In genomic region chr1:236523704-236524141, GRCh38 we compare ENCODE assay signal across 1 cellular context.
TF ChIP-seq lines count a peak whose summit lies in the region.

Gene LGALS8, plus strand, starts transcription at chr1:236523982. Its CDS starts 2,089 bp downstream, at chr1:236526071.

TF ChIP-seq in HEK293, 187 proteins besides CTCF, POLR2A, EP300 and RAD21 (continued from another document):
- peak; percentile 81 for TF ChIP-seq REST (tag by site-specific recombination; IDR thresholded peaks at IDR 0.05)
- TF ChIP-seq ZNF335 (tag by site-specific recombination; conservative IDR thresholded peaks at IDR 0.05): peak; percentile 91
- no peak for TF ChIP-seq MYNN (tag by site-specific recombination; IDR thresholded peaks at IDR 0.05; ENCODE audit: borderline replicate concordance)
- TF ChIP-seq ZNF473 (tag by site-specific recombination; IDR thresholded peaks at IDR 0.05): 0 out of 2 replicates have a peak, but pooled peaks have one; percentile 41
- TF ChIP-seq GLIS2 (tag by site-specific recombination; IDR thresholded peaks at IDR 0.05): peak; percentile 48
- peak; percentile 86; the same call in 1 of the 2 replicates for TF ChIP-seq PRDM2 (tag by site-specific recombination; IDR thresholded peaks at IDR 0.05; ENCODE audit: borderline replicate concordance)
- peak; percentile 80 for TF ChIP-seq ZNF341 (tag by site-specific recombination; IDR thresholded peaks at IDR 0.05; ENCODE audit: low read depth)
- 0 out of 2 replicates have a peak, but pooled peaks have one; percentile 39 for TF ChIP-seq GLI4 (tag by site-specific recombination; IDR thresholded peaks at IDR 0.05)
- no peak for TF ChIP-seq ZNF155 (tag by site-specific recombination; IDR thresholded peaks at IDR 0.05)
- peak; percentile 42 for TF ChIP-seq SP2 (tag by site-specific recombination; IDR thresholded peaks at IDR 0.05)
- peak; percentile 73 for TF ChIP-seq ZBTB26 (tag by site-specific recombination; optimal IDR thresholded peaks at IDR 0.05)
- peak; percentile 70; the same call in 1 of the 2 replicates for TF ChIP-seq ZNF624 (tag by site-specific recombination; IDR thresholded peaks at IDR 0.05)
- no peak for TF ChIP-seq ZBTB1 (tag by site-specific recombination; IDR thresholded peaks at IDR 0.05)
- no peak for TF ChIP-seq ZNF747 (tag by site-specific recombination; IDR thresholded peaks at IDR 0.05)
- no peak; the same call in 1 of the 2 replicates for TF ChIP-seq KLF8 (tag by site-specific recombination; IDR thresholded peaks at IDR 0.05)
- TF ChIP-seq ZNF132 (tag by site-specific recombination; IDR thresholded peaks at IDR 0.05; ENCODE audit: borderline replicate concordance): no peak
- TF ChIP-seq HOXD13 (CRISPR knock-in tag; IDR thresholded peaks at IDR 0.05; ENCODE audit: borderline replicate concordance): no peak
- TF ChIP-seq ZNF660 (tag by site-specific recombination; IDR thresholded peaks at IDR 0.05): peak; percentile 82
- TF ChIP-seq FEZF1 (tag by site-specific recombination; IDR thresholded peaks at IDR 0.05): peak; percentile 69
- peak; percentile 40; the same call in 1 of the 2 replicates for TF ChIP-seq ZFP3 (tag by site-specific recombination; IDR thresholded peaks at IDR 0.05; ENCODE audit: low read depth)
- TF ChIP-seq ZNF398 (tag by site-specific recombination; IDR thresholded peaks at IDR 0.05): peak; percentile 66
- peak; percentile 69 for TF ChIP-seq ZBTB6 (tag by site-specific recombination; IDR thresholded peaks at IDR 0.05)
- TF ChIP-seq EGR2 (tag by site-specific recombination; IDR thresholded peaks at IDR 0.05; ENCODE audit: low read depth): peak; percentile 82
- peak; percentile 76 for TF ChIP-seq GLIS1 (tag by site-specific recombination; IDR thresholded peaks at IDR 0.05)
- 0 out of 2 replicates have a peak, but pooled peaks have one; percentile 9 for TF ChIP-seq ZNF416 (tag by site-specific recombination; IDR thresholded peaks at IDR 0.05)
- TF ChIP-seq SCRT2 (tag by site-specific recombination; IDR thresholded peaks at IDR 0.05): peak; percentile 62
TF ChIP-seq in HEK293: peak in this region for 36.
